22 cellular contexts compared by ENCODE assay signal in the genomic region with DNA sequence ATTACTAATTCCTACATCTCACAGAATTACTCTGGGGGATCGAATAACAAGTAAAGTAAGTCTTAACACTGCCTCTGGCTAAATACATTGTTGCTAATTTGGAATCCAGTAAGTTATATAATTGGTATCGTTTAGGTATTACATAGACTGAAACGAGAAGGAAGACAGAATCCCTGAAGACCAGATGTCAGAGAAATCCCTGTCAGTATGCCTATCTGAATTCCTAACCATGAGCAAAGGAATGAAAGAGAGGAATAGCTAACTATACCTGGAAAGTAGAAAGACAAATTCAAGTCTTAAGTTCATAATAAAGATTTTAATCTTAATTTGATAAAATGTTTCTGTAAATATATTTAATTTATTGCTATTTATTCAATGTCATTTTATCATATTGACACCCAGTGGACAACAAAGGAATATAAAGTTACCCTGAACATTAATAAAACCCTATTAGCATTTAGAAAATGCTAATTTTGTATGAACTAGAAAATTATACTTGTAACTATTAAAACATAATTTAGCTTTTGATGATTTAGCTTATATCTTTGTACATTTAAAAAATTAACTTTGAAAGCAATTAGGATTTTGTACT. TPM values are rescaled to one million over a fixed set of nuclear protein-coding genes. Genes with fewer than 3 reads are reported as not detected.
"Had no signal": no experiment of that assay in that cellular context is flagged by ENCODE, and none has a peak within 500 bp of the region (broad histone marks: within the 10 kb centered on the region; RNA-seq: fewer than 3 reads in every experiment).

No MANE protein-coding gene starts in this region.

- H3K4me3 ChIP-seq: lung, suprapubic skin, upper lobe of right lung had no signal

- DNase-seq: activated CD4-positive, alpha-beta T cell treated with anti-CD3 and anti-CD28 coated beads, Interleukin-2, amount 10 ng/mL, durations not matched to agents 7 days and 5 days; activated CD4-positive, CD25-positive, alpha-beta regulatory T cell; activated naive CD4-positive, alpha-beta T cell treated with anti-CD3 and anti-CD28 coated beads, Interleukin-2, amount 10 ng/mL, durations not matched to agents 7 days and 5 days; cortex of kidney; effector CD8-positive, alpha-beta T cell; hypothalamus; left colon; natural killer cell; occipital lobe; stimulated activated CD4-positive, alpha-beta T cell treated with anti-CD3 and anti-CD28 coated beads, Interleukin-2, amount 100 ng/mL, for 48 hours; stimulated activated CD8-positive, alpha-beta memory T cell treated with anti-CD3 and anti-CD28 coated beads, Interleukin-4, amount 100 ng/mL, for 48 hours; stimulated activated naive CD8-positive, alpha-beta T cell treated with anti-CD3 and anti-CD28 coated beads, Interleukin-15, Interleukin-2, amounts not matched to agents 100 U/mL and 50 U/mL, for 24 hours; upper lobe of right lung had no signal

- H3K27me3 ChIP-seq: suprapubic skin, upper lobe of right lung had no signal

- H3K4me1 ChIP-seq: suprapubic skin, upper lobe of right lung had no signal

- H3K27ac ChIP-seq: epithelial cell of prostate, suprapubic skin, upper lobe of right lung had no signal

- H3K36me3 ChIP-seq: suprapubic skin, upper lobe of right lung had no signal

- ATAC-seq: natural killer cell; sciatic nerve; stimulated activated naive CD8-positive, alpha-beta T cell treated with anti-CD3 and anti-CD28 coated beads, Interleukin-15, Interleukin-2, amounts not matched to agents 100 U/mL and 50 U/mL, for 24 hours; upper lobe of right lung had no signal

- H3K9me3 ChIP-seq: suprapubic skin, upper lobe of right lung had no signal

RNA-seq across cellular contexts. Expression of gene DEPDC1, which starts 11.4 kb away (rescaled TPM):
- total RNA-seq: natural killer cell had no signal

RNA-seq across cellular contexts. Expression of gene RPE65, which starts 35.8 kb away (rescaled TPM):
- total RNA-seq: activated CD4-positive, alpha-beta T cell treated with anti-CD3 and anti-CD28 coated beads, Interleukin-2, amount 10 ng/mL, durations not matched to agents 7 days and 5 days; activated CD8-positive, alpha-beta memory T cell treated with anti-CD3 and anti-CD28 coated beads for 36 hours; activated T-helper 2 cell treated with anti-CD3 and anti-CD28 coated beads, Interferon-gamma antibody, Interleukin-2, Interleukin-4, amounts not matched to agents 10 μg/mL and 5 μg/mL and 100 μg/mL, durations not matched to agents 14 hours and 24 hours and 36 hours; left colon; mucosa of gallbladder; natural killer cell; pulmonary artery endothelial cell; sciatic nerve; suprapubic skin; upper lobe of right lung had no signal
- polyA plus RNA-seq: adipose tissue had no signal
